ENCODE assay signal across 6 cellular contexts in the genomic region with DNA sequence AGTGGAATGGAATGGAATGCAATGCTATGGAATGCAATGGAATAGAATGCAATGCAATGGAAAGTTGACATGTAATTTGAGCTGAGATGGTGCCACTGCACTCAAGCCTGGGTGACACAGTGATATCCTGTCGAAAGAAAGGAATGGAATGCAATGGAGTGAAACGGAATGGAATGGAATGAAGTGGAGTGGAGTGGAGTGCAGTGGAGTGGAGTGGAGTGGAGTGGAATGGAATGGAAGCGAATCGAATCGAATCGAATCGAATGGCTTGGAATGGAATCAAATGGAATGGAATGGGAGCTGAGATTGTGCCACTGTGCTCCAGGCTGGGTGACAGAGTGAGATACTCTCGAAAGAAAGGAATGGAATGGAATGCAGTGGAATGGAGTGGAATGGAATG. TPM values are rescaled to one million over a fixed set of nuclear protein-coding genes. Genes with fewer than 3 reads are reported as not detected.
"Had no signal": no experiment of that assay in that cellular context is flagged by ENCODE, and none has a peak within 500 bp of the region (broad histone marks: within the 10 kb centered on the region; RNA-seq: fewer than 3 reads in every experiment).

No MANE protein-coding gene starts in this region.

RNA-seq across cellular contexts. Expression of gene ZNF716, which starts 45.1 kb away (rescaled TPM):
- total RNA-seq: GM23248, GM23338, H1, H7, H9, HFFc6 had no signal
- polyA plus RNA-seq: GM23248, GM23338, H1 had no signal
